2 cellular contexts compared by ENCODE assay signal in the genomic region with DNA sequence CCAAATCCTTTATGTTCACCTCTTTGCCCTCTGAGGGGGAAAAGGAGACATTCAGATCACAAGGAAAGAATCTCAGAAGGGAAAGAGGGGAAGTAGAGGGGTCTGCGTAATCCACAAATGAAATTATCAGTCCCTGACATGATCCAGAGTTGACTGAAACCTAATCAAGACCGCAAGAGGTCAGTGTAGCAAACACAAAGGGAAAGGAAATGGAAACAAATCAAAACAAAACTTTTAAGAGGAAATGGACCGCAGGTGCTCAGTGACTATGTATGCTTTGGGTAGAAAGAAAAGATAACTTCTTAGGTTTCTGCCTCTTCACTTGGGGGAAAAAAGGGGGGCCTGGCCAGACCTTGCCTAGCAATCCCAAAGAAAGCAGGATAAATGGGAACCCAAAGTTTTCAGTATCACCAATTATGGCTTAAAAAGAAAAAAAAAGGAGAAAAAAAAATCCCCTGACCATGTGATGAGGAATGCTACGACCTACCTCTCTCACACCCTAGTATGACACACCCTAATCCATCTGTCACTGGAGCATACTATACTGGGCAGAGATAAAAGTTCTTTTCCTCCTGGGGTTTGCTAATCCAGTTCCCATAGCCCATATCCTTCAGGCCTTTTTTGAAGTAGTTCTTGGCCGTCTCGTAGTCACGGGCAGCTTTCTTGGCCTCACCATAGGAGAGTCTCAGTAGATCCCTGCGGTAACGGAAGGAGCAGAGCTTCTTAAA.
TF ChIP-seq lines count a peak whose summit lies in the region.

No MANE protein-coding gene starts in this region.

TF ChIP-seq in SK-N-SH, 30 proteins besides CTCF, POLR2A, EP300 and RAD21 (continued from another document):
- TF ChIP-seq, protein P1, sequence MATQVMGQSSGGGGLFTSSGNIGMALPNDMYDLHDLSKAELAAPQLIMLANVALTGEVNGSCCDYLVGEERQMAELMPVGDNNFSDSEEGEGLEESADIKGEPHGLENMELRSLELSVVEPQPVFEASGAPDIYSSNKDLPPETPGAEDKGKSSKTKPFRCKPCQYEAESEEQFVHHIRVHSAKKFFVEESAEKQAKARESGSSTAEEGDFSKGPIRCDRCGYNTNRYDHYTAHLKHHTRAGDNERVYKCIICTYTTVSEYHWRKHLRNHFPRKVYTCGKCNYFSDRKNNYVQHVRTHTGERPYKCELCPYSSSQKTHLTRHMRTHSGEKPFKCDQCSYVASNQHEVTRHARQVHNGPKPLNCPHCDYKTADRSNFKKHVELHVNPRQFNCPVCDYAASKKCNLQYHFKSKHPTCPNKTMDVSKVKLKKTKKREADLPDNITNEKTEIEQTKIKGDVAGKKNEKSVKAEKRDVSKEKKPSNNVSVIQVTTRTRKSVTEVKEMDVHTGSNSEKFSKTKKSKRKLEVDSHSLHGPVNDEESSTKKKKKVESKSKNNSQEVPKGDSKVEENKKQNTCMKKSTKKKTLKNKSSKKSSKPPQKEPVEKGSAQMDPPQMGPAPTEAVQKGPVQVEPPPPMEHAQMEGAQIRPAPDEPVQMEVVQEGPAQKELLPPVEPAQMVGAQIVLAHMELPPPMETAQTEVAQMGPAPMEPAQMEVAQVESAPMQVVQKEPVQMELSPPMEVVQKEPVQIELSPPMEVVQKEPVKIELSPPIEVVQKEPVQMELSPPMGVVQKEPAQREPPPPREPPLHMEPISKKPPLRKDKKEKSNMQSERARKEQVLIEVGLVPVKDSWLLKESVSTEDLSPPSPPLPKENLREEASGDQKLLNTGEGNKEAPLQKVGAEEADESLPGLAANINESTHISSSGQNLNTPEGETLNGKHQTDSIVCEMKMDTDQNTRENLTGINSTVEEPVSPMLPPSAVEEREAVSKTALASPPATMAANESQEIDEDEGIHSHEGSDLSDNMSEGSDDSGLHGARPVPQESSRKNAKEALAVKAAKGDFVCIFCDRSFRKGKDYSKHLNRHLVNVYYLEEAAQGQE (IDR thresholded peaks at IDR 0.05; ENCODE audit: low read depth, low read length), result no peak
- TF ChIP-seq RFX5 (IDR thresholded peaks at IDR 0.05; ENCODE audit: low read length) (no peak), FOSL2 (IDR thresholded peaks at IDR 0.05; ENCODE audit: borderline replicate concordance, low read depth) (no peak), NRF1 (IDR thresholded peaks at IDR 0.05; ENCODE audit: low read depth, low read length) (no peak), FOXM1 (IDR thresholded peaks at IDR 0.05; ENCODE audit: low read depth) (no peak), GABPA (IDR thresholded peaks at IDR 0.05; ENCODE audit: low read depth) (no peak), FOXJ3 (CRISPR knock-in tag; IDR thresholded peaks at IDR 0.05) (no peak), JUND (IDR thresholded peaks at IDR 0.05) (no peak), YY1 (IDR thresholded peaks at IDR 0.05; ENCODE audit: low read depth) (no peak), SMC3 (IDR thresholded peaks at IDR 0.05; ENCODE audit: low read depth, low read length) (no peak)
- TF ChIP-seq, protein P2, sequence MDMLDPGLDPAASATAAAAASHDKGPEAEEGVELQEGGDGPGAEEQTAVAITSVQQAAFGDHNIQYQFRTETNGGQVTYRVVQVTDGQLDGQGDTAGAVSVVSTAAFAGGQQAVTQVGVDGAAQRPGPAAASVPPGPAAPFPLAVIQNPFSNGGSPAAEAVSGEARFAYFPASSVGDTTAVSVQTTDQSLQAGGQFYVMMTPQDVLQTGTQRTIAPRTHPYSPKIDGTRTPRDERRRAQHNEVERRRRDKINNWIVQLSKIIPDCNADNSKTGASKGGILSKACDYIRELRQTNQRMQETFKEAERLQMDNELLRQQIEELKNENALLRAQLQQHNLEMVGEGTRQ (IDR thresholded peaks at IDR 0.05; ENCODE audit: borderline replicate concordance, low read depth, low read length), result no peak
- TF ChIP-seq, protein P3, sequence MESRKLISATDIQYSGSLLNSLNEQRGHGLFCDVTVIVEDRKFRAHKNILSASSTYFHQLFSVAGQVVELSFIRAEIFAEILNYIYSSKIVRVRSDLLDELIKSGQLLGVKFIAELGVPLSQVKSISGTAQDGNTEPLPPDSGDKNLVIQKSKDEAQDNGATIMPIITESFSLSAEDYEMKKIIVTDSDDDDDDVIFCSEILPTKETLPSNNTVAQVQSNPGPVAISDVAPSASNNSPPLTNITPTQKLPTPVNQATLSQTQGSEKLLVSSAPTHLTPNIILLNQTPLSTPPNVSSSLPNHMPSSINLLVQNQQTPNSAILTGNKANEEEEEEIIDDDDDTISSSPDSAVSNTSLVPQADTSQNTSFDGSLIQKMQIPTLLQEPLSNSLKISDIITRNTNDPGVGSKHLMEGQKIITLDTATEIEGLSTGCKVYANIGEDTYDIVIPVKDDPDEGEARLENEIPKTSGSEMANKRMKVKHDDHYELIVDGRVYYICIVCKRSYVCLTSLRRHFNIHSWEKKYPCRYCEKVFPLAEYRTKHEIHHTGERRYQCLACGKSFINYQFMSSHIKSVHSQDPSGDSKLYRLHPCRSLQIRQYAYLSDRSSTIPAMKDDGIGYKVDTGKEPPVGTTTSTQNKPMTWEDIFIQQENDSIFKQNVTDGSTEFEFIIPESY (IDR thresholded peaks at IDR 0.05; ENCODE audit: borderline replicate concordance, low read depth), result no peak
- TF ChIP-seq, protein P4, sequence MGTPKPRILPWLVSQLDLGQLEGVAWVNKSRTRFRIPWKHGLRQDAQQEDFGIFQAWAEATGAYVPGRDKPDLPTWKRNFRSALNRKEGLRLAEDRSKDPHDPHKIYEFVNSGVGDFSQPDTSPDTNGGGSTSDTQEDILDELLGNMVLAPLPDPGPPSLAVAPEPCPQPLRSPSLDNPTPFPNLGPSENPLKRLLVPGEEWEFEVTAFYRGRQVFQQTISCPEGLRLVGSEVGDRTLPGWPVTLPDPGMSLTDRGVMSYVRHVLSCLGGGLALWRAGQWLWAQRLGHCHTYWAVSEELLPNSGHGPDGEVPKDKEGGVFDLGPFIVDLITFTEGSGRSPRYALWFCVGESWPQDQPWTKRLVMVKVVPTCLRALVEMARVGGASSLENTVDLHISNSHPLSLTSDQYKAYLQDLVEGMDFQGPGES (IDR thresholded peaks at IDR 0.05; ENCODE audit: low read depth, low read length), result no peak

TF ChIP-seq in SK-N-SH treated with all-trans-retinoic acid at 6 μM for 48 hours, 23 proteins besides CTCF, POLR2A, EP300 and RAD21 (continued from another document):
- TF ChIP-seq, protein P5, sequence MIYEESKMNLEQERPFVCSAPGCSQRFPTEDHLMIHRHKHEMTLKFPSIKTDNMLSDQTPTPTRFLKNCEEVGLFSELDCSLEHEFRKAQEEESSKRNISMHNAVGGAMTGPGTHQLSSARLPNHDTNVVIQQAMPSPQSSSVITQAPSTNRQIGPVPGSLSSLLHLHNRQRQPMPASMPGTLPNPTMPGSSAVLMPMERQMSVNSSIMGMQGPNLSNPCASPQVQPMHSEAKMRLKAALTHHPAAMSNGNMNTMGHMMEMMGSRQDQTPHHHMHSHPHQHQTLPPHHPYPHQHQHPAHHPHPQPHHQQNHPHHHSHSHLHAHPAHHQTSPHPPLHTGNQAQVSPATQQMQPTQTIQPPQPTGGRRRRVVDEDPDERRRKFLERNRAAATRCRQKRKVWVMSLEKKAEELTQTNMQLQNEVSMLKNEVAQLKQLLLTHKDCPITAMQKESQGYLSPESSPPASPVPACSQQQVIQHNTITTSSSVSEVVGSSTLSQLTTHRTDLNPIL (CRISPR knock-in tag; IDR thresholded peaks at IDR 0.05; ENCODE audit: low read depth), result no peak
- TF ChIP-seq OSR1 (CRISPR knock-in tag; IDR thresholded peaks at IDR 0.05) (no peak), ZFP30 (CRISPR knock-in tag; IDR thresholded peaks at IDR 0.05) (no peak), PPARA (CRISPR knock-in tag; IDR thresholded peaks at IDR 0.05; ENCODE audit: borderline replicate concordance) (no peak)
TF ChIP-seq in SK-N-SH treated with all-trans-retinoic acid at 6 μM for 48 hours: peak in this region for 0.
